ENCODE assay signal across 9 cellular contexts in genomic region chr2:65070172-65070830, GRCh38. TPM values are rescaled to one million over a fixed set of nuclear protein-coding genes. Genes with fewer than 3 reads are reported as not detected.
DNase-seq lines count a peak whose midpoint lies in the region; ATAC-seq and TF ChIP-seq lines count a peak whose summit lies in the region.
"Had no signal": no experiment of that assay in that cellular context is flagged by ENCODE, and none has a peak within 500 bp of the region (broad histone marks: within the 10 kb centered on the region; RNA-seq: fewer than 3 reads in every experiment).

No MANE protein-coding gene starts in this region.

- no peaks in the 10 kb centered on the region for H3K4me1 ChIP-seq in cardiac muscle cell (ENCODE audit: low read depth)

- H3K9me3 Mint-ChIP-seq in activated naive CD4-positive, alpha-beta T cell treated with anti-CD3 and anti-CD28 coated beads, Interleukin-2, amount 50 U/mL, for 72 hours = no peaks in the 10 kb centered on the region
- no peaks in the 10 kb centered on the region for H3K9me3 Mint-ChIP-seq in stimulated activated naive CD8-positive, alpha-beta T cell treated with anti-CD3 and anti-CD28 coated beads, Interleukin-15, Interleukin-2, amounts not matched to agents 100 ng/mL and 50 ng/mL, for 24 hours

- TF ChIP-seq CTCF in cardiac muscle cell (IDR thresholded peaks at IDR 0.05; ENCODE audit: low read depth, low read length) = peak; percentile 38

- no peaks in the 10 kb centered on the region for H3K27me3 ChIP-seq in cardiac muscle cell

- H3K4me1 Mint-ChIP-seq in stimulated activated naive CD8-positive, alpha-beta T cell treated with anti-CD3 and anti-CD28 coated beads, Interleukin-15, Interleukin-2, amounts not matched to agents 100 ng/mL and 50 ng/mL, for 24 hours (ENCODE audit: low read depth) = peaks cover 34% of the 10 kb centered on the region

- no peaks in the 10 kb centered on the region for H3K36me3 Mint-ChIP-seq in activated naive CD4-positive, alpha-beta T cell treated with anti-CD3 and anti-CD28 coated beads, Interleukin-2, amount 50 U/mL, for 72 hours
- H3K36me3 Mint-ChIP-seq in stimulated activated naive CD8-positive, alpha-beta T cell treated with anti-CD3 and anti-CD28 coated beads, Interleukin-15, Interleukin-2, amounts not matched to agents 100 ng/mL and 50 ng/mL, for 24 hours (ENCODE audit: low read depth) = peaks cover 21% of the 10 kb centered on the region

- ATAC-seq in activated naive CD4-positive, alpha-beta T cell treated with anti-CD3 and anti-CD28 coated beads, Interleukin-2, amount 50 U/mL, for 72 hours = peak; percentile 28 to 57
- ATAC-seq in GM18861 (IDR thresholded peaks at IDR 0.05; ENCODE audit: unreplicated experiment) = no peak
- no peak for ATAC-seq in GM19397 (IDR thresholded peaks at IDR 0.05; ENCODE audit: unreplicated experiment)

- H3K27me3 Mint-ChIP-seq in stimulated activated naive CD8-positive, alpha-beta T cell treated with anti-CD3 and anti-CD28 coated beads, Interleukin-15, Interleukin-2, amounts not matched to agents 100 ng/mL and 50 ng/mL, for 24 hours = no peaks in the 10 kb centered on the region

- DNase-seq in HK-2 (ENCODE audit: unreplicated experiment) = peak; percentile 58
- no peak for DNase-seq in activated naive CD4-positive, alpha-beta T cell treated with anti-CD3 and anti-CD28 coated beads, Interleukin-2, amount 50 U/mL, for 72 hours (ENCODE audit: low spot score in 2 of 2)
- peak in 1 of 2 donors; percentile 26 for DNase-seq in cardiac muscle cell (ENCODE audit: low read depth in 1 of 2, low spot score in 1 of 2)
- no peak for DNase-seq in hippocampal formation (lab: John Stamatoyannopoulos, UW)
- DNase-seq in NCI-H2196 (lab: John Stamatoyannopoulos, UW; ENCODE audit: unreplicated experiment) = no peak
- DNase-seq: KBM-7 had no signal

- H3K9me3 ChIP-seq in cardiac muscle cell (ENCODE audit: low read depth) = no peaks in the 10 kb centered on the region

- peak overlapping the region; percentile 36 for H3K27ac ChIP-seq in cardiac muscle cell

- H3K27ac Mint-ChIP-seq in activated naive CD4-positive, alpha-beta T cell treated with anti-CD3 and anti-CD28 coated beads, Interleukin-2, amount 50 U/mL, for 72 hours = peak overlapping the region; percentile 81 to 91
- peak overlapping the region; percentile 93 for H3K27ac Mint-ChIP-seq in stimulated activated naive CD8-positive, alpha-beta T cell treated with anti-CD3 and anti-CD28 coated beads, Interleukin-15, Interleukin-2, amounts not matched to agents 100 ng/mL and 50 ng/mL, for 24 hours

- H3K4me3 Mint-ChIP-seq in stimulated activated naive CD8-positive, alpha-beta T cell treated with anti-CD3 and anti-CD28 coated beads, Interleukin-15, Interleukin-2, amounts not matched to agents 100 ng/mL and 50 ng/mL, for 24 hours = no peak overlapping the region

- H3K4me3 ChIP-seq in cardiac muscle cell = no peak overlapping the region

- H3K36me3 ChIP-seq in cardiac muscle cell = peaks cover 26% of the 10 kb centered on the region

RNA-seq across cellular contexts. Expression of gene CEP68, which starts 14.1 kb away (rescaled TPM):
- total RNA-seq in activated naive CD4-positive, alpha-beta T cell treated with anti-CD3 and anti-CD28 coated beads, Interleukin-2, amount 50 U/mL, for 72 hours = 1 to 10 TPM; 4.1 to 4.2 TPM
- total RNA-seq in cardiac muscle cell = 17.2 and 28.3 TPM in 2 replicates
- polyA plus RNA-seq in cardiac muscle cell = 17.6 and 29.4 TPM in 2 replicates

RNA-seq across cellular contexts. Expression of gene RAB1A, which starts 59.6 kb away (rescaled TPM):
- 10 to 100 TPM; 66.8 to 72.3 TPM for total RNA-seq in activated naive CD4-positive, alpha-beta T cell treated with anti-CD3 and anti-CD28 coated beads, Interleukin-2, amount 50 U/mL, for 72 hours
- 47.1 and 59.1 TPM in 2 replicates for total RNA-seq in cardiac muscle cell
- 216 and 233 TPM in 2 replicates for polyA plus RNA-seq in cardiac muscle cell

Comparison
In these comparisons a context has a peak if more than half of its experiments do, and no peak if none do; other contexts are left out.
1. ATAC-seq: peak in activated naive CD4-positive, alpha-beta T cell treated with anti-CD3 and anti-CD28 coated beads, Interleukin-2, amount 50 U/mL, for 72 hours (2 of 2); none in GM18861 (single experiment) and GM19397 (single experiment).